ENCODE assay signal across 10 cellular contexts in the genomic region with DNA sequence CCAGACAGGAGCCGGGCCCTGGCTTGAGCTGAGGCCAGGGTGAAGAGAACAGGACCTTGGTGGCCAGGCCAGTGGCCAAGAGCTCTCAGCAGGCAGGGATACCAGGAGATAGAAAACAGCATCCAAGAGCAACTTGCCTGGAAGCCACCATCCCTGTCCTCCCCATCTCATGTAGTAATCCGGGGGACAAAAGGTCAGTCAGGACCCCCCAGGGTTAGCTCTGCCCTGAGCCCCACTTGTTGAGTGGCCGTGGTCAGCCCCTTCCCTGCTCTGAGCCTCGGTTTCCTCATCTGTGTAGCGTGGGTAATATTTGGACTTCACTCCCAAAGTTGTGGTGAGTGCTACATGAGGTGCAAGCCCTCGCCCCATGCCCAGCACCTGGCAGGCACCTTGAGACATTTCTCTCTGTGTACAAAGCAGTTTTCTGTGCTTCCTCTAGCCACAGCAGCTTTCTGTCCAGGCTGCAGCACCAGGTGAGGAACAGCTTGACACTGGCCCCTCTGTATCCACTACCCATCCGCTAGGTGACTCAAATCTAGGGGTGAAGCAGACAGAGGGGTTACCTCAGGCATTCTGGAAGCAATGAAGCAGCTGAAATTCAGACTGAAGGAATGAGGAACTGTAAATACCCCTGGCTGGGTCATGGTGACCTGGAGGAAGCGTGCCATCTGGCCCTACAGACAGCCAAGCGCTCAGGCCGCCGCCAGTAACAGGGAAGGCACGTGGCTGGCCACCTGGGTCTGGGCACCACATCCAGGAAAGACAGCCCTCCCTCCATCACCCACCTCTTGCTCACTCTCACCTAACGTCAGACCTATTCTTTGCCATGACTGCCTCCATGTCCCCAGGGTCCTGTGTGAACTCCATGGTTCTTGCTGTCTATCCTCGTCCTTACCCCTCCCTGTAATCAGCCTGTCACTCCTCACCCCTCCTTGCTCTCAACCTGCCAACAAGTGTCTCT. TPM values are rescaled to one million over a fixed set of nuclear protein-coding genes. Genes with fewer than 3 reads are reported as not detected.
A peak's percentile ranks its signal among the peaks of the same experiment; 100 is the strongest.
DNase-seq lines count a peak whose midpoint lies in the region; ATAC-seq and TF ChIP-seq lines count a peak whose summit lies in the region.
"Had no signal": no experiment of that assay in that cellular context is flagged by ENCODE, and none has a peak within 500 bp of the region (broad histone marks: within the 10 kb centered on the region; RNA-seq: fewer than 3 reads in every experiment).

No MANE protein-coding gene starts in this region.

- peak overlapping the region; percentile 87 for H3K4me3 ChIP-seq in CD4-positive, CD25-positive, alpha-beta regulatory T cell (ENCODE audit: low read depth, low read length)
- H3K4me3 ChIP-seq in osteoblast (ENCODE audit: insufficient read depth, low read length), result no peak overlapping the region

- no peaks in the 10 kb centered on the region for H3K27me3 ChIP-seq in CD4-positive, CD25-positive, alpha-beta regulatory T cell (ENCODE audit: control insufficient read depth, insufficient read depth, low read length)
- H3K27me3 ChIP-seq in osteoblast (ENCODE audit: insufficient read depth, low read length), result no peaks in the 10 kb centered on the region

- H3K27me3 Mint-ChIP-seq in CD4-positive, CD25-positive, alpha-beta regulatory T cell, result no peaks in the 10 kb centered on the region
- no peaks in the 10 kb centered on the region for H3K27me3 Mint-ChIP-seq in dendritic cell treated with granulocyte-macrophage colony-stimulating factor and Interleukin-4, amounts not matched to agents 40 ng/mL and 50 ng/mL, for 4 days

- DNase-seq in CD4-positive, CD25-positive, alpha-beta regulatory T cell, result peak in 1 of 3 donors; percentile 62
- DNase-seq in NOMO-1 treated with DMSO at 0.1 percent for 48 hours (lab: John Stamatoyannopoulos, UW; ENCODE audit: unreplicated experiment), result peak; percentile 58
- peak; percentile 30 for DNase-seq in osteoblast (ENCODE audit: insufficient read length, low spot score, missing footprints)
- no peak for DNase-seq in NCI-H2107 treated with DMSO at 0.1 percent for 48 hours (lab: John Stamatoyannopoulos, UW; ENCODE audit: unreplicated experiment)
- DNase-seq in SW480 (ENCODE audit: low spot score), result no peak
- DNase-seq in dermis blood vessel endothelial cell, result no peak
- DNase-seq: NCI-H774 had no signal

- H3K36me3 Mint-ChIP-seq in CD4-positive, CD25-positive, alpha-beta regulatory T cell, result peaks cover 47% of the 10 kb centered on the region
- H3K36me3 Mint-ChIP-seq in dendritic cell treated with granulocyte-macrophage colony-stimulating factor and Interleukin-4, amounts not matched to agents 40 ng/mL and 50 ng/mL, for 4 days (ENCODE audit: low read depth), result peaks cover 90% of the 10 kb centered on the region

- H4K20me1 ChIP-seq in osteoblast (ENCODE audit: insufficient read depth, low read length), result no peaks in the 10 kb centered on the region

- no peaks in the 10 kb centered on the region for H3K79me2 ChIP-seq in osteoblast (ENCODE audit: insufficient read depth, low read length)

- H3K27ac ChIP-seq in CD4-positive, CD25-positive, alpha-beta regulatory T cell (ENCODE audit: insufficient read depth, low read length, poor library complexity, severe bottlenecking), result peak overlapping the region; percentile 97
- no peak overlapping the region for H3K27ac ChIP-seq in osteoblast (ENCODE audit: low read depth, low read length)

- no peaks in the 10 kb centered on the region for H3K9me3 ChIP-seq in CD4-positive, CD25-positive, alpha-beta regulatory T cell (ENCODE audit: control insufficient read depth in 2 of 2, low read length in 2 of 2)
- no peaks in the 10 kb centered on the region for H3K9me3 ChIP-seq in osteoblast (ENCODE audit: low read depth, low read length)

- peak overlapping the region; percentile 89 to 97 (median 96) for H3K4me3 Mint-ChIP-seq in CD4-positive, CD25-positive, alpha-beta regulatory T cell
- peak overlapping the region; percentile 99 for H3K4me3 Mint-ChIP-seq in dendritic cell treated with granulocyte-macrophage colony-stimulating factor and Interleukin-4, amounts not matched to agents 40 ng/mL and 50 ng/mL, for 4 days

- H3K4me2 ChIP-seq in osteoblast (ENCODE audit: insufficient read depth, low read length), result no peak overlapping the region

- H3K36me3 ChIP-seq in CD4-positive, CD25-positive, alpha-beta regulatory T cell (ENCODE audit: control insufficient read depth, insufficient read depth, low read length), result peaks cover 47% of the 10 kb centered on the region
- H3K36me3 ChIP-seq in osteoblast (ENCODE audit: insufficient read depth, low read length), result peaks cover 9% of the 10 kb centered on the region

- H3K9me3 Mint-ChIP-seq in CD4-positive, CD25-positive, alpha-beta regulatory T cell, result peaks cover 0 to 2% (median 0%) of the 10 kb centered on the region in 7 donors
- H3K9me3 Mint-ChIP-seq in dendritic cell treated with granulocyte-macrophage colony-stimulating factor and Interleukin-4, amounts not matched to agents 40 ng/mL and 50 ng/mL, for 4 days, result no peaks in the 10 kb centered on the region

- ATAC-seq in CD4-positive, CD25-positive, alpha-beta regulatory T cell (ENCODE audit: low read depth in 2 of 2), result no peak
- no peak for ATAC-seq in GM19351 (IDR thresholded peaks at IDR 0.05; ENCODE audit: unreplicated experiment)

- no peak for TF ChIP-seq CTCF in osteoblast (IDR thresholded peaks at IDR 0.05; ENCODE audit: extremely low read depth, low read depth, low read length)

- H3K4me1 Mint-ChIP-seq in CD4-positive, CD25-positive, alpha-beta regulatory T cell, result peaks cover 24 to 97% (median 68%) of the 10 kb centered on the region in 4 donors
- peaks cover 78% of the 10 kb centered on the region for H3K4me1 Mint-ChIP-seq in dendritic cell treated with granulocyte-macrophage colony-stimulating factor and Interleukin-4, amounts not matched to agents 40 ng/mL and 50 ng/mL, for 4 days (ENCODE audit: low read depth)

- no peak overlapping the region for H2AFZ ChIP-seq in osteoblast (ENCODE audit: low read length)

- H3K4me1 ChIP-seq in CD4-positive, CD25-positive, alpha-beta regulatory T cell (ENCODE audit: control insufficient read depth, insufficient read depth, low read length, poor library complexity, severe bottlenecking), result peaks cover 100% of the 10 kb centered on the region
- peaks cover 28% of the 10 kb centered on the region for H3K4me1 ChIP-seq in osteoblast (ENCODE audit: insufficient read depth, low read length)

- intact Hi-C loops in dendritic cell treated with granulocyte-macrophage colony-stimulating factor and Interleukin-4, amounts not matched to agents 40 ng/mL and 50 ng/mL, for 4 days (cut with micrococcal nuclease), result no loop called here

- H3K27ac Mint-ChIP-seq in CD4-positive, CD25-positive, alpha-beta regulatory T cell, result peak overlapping the region; percentile 97 to 99 (median 97)
- peak overlapping the region; percentile 99 for H3K27ac Mint-ChIP-seq in dendritic cell treated with granulocyte-macrophage colony-stimulating factor and Interleukin-4, amounts not matched to agents 40 ng/mL and 50 ng/mL, for 4 days

RNA-seq across cellular contexts. Expression of gene CISH, which starts 6.7 kb away (rescaled TPM):
- 23.4 TPM for total RNA-seq in CD4-positive, CD25-positive, alpha-beta regulatory T cell
- polyA plus RNA-seq in CD4-positive, CD25-positive, alpha-beta regulatory T cell, result 10 to 100 TPM; 40.5 to 66.7 (median 58.5) TPM
- 1.1 and 1.2 TPM in 2 replicates for total RNA-seq in osteoblast
- total RNA-seq in dermis blood vessel endothelial cell, result 0.37 and 0.51 TPM in 2 replicates
- polyA plus RNA-seq: neural cell had no signal

RNA-seq across cellular contexts. Expression of gene MAPKAPK3, which starts 12.0 kb away (rescaled TPM):
- total RNA-seq in CD4-positive, CD25-positive, alpha-beta regulatory T cell, result 42.9 TPM
- 10 to 100 TPM; 47.0 to 52.9 (median 49.5) TPM for polyA plus RNA-seq in CD4-positive, CD25-positive, alpha-beta regulatory T cell
- 56.5 and 66.6 TPM in 2 replicates for total RNA-seq in osteoblast
- total RNA-seq in dermis blood vessel endothelial cell, result 9.2 and 11.9 TPM in 2 replicates

RNA-seq across cellular contexts. Expression of gene HEMK1, which starts 35.6 kb away (rescaled TPM):
- total RNA-seq in CD4-positive, CD25-positive, alpha-beta regulatory T cell, result 21.1 TPM
- polyA plus RNA-seq in CD4-positive, CD25-positive, alpha-beta regulatory T cell, result 10 to 100 TPM; 18.5 to 24.9 (median 23.1) TPM
- total RNA-seq in osteoblast (8.5 and 8.7 TPM in 2 replicates), dermis blood vessel endothelial cell (8.1 and 13.3 TPM in 2 replicates)

RNA-seq across cellular contexts. Expression of gene C3orf18, which starts 37.4 kb away (rescaled TPM):
- 8.7 TPM for total RNA-seq in CD4-positive, CD25-positive, alpha-beta regulatory T cell
- 10 to 100 TPM in 2 of 4 donors, 1 to 10 TPM in 2; 7.4 to 11.9 (median 10.6) TPM for polyA plus RNA-seq in CD4-positive, CD25-positive, alpha-beta regulatory T cell
- total RNA-seq in osteoblast, result 17.7 and 18.8 TPM in 2 replicates
- 2.7 and 3.6 TPM in 2 replicates for total RNA-seq in dermis blood vessel endothelial cell

Comparison
In these comparisons a context has a peak if more than half of its experiments do, and no peak if none do; other contexts are left out.
1. DNase-seq: peak in NOMO-1 treated with DMSO at 0.1 percent for 48 hours (single experiment) and osteoblast (single experiment); none in NCI-H2107 treated with DMSO at 0.1 percent for 48 hours (single experiment), SW480 (single experiment) and dermis blood vessel endothelial cell (single experiment).
2. RNA of gene CISH, which starts 6.7 kb away (total RNA-seq): 23.4 TPM in CD4-positive, CD25-positive, alpha-beta regulatory T cell (single experiment); 1.1 to 1.2 TPM in osteoblast and 0.37 to 0.51 TPM in dermis blood vessel endothelial cell; every median in the first group is over 10 times any median in the second.